15 cellular contexts compared by ENCODE assay signal in genomic region chr5:132487095-132487428, GRCh38. TPM values are rescaled to one million over a fixed set of nuclear protein-coding genes. Genes with fewer than 3 reads are reported as not detected.
DNase-seq lines count a peak whose midpoint lies in the region; ATAC-seq and TF ChIP-seq lines count a peak whose summit lies in the region.
"Had no signal": no experiment of that assay in that cellular context is flagged by ENCODE, and none has a peak within 500 bp of the region (broad histone marks: within the 10 kb centered on the region; RNA-seq: fewer than 3 reads in every experiment).

No MANE protein-coding gene starts in this region.

- H3K9me3 ChIP-seq in right lobe of liver (no peaks in the 10 kb centered on the region), thymus (ENCODE audit: control insufficient read depth) (no peaks in the 10 kb centered on the region)

- DNase-seq in activated T-cell treated with anti-CD3 and anti-CD28 coated beads, Interleukin-2, amount 50 U/mL, for 4 hours: no peak
- DNase-seq in activated T-cell treated with anti-CD3 and anti-CD28 coated beads, Interleukin-2, amount 50 U/mL, for 1 hour: no peak
- DNase-seq in activated CD4-positive, alpha-beta memory T cell treated with anti-CD3 and anti-CD28 coated beads, Interleukin-2, amount 10 ng/mL, durations not matched to agents 7 days and 5 days: peak; percentile 15
- DNase-seq in right lobe of liver: no peak
- no peak for DNase-seq in KBM-7
- DNase-seq in cerebellar nuclear complex (lab: John Stamatoyannopoulos, UW): no peak
- no peak for DNase-seq in DMS53 treated with DMSO at 0.1 percent for 48 hours (lab: John Stamatoyannopoulos, UW; ENCODE audit: unreplicated experiment)
- DNase-seq: NCI-H774; stimulated activated CD4-positive, alpha-beta T cell treated with anti-CD3 and anti-CD28 coated beads, Interleukin-12 subunit alpha, Interleukin-12 subunit beta, amount 100 ng/mL, for 4 hours had no signal

- peaks cover 17 to 66% (median 33%) of the 10 kb centered on the region in 4 donors for H3K36me3 ChIP-seq in right lobe of liver
- peaks cover 52% of the 10 kb centered on the region for H3K36me3 ChIP-seq in thymus (ENCODE audit: control insufficient read depth, insufficient read depth)

- no peak for TF ChIP-seq CTCF in right lobe of liver (IDR thresholded peaks at IDR 0.05)

- intact Hi-C loops in right lobe of liver (cut with DNase I): loop anchor here (10.0 kb wide), 1 partner anchor 62 kb away; no protein-coding TSS in a partner anchor

- CTCF ChIA-PET in activated CD4-positive, alpha-beta memory T cell treated with anti-CD3 and anti-CD28 coated beads, Interleukin-2, amount 10 ng/mL, durations not matched to agents 7 days and 5 days (lab: Charles Lee): interaction anchor here (1.1 to 7.1 kb wide), 5 partner anchors 9 to 76 kb away, joined by 4 to 47 read pairs (median 33); no protein-coding TSS in a partner anchor

- in situ Hi-C loops in KBM-7 (cut with MboI; ENCODE audit: low pct_unique_long_range_greater_than_20kb, low sequenced_read_pairs): no loop called here

- H3K27me3 ChIP-seq in right lobe of liver (no peaks in the 10 kb centered on the region), thymus (ENCODE audit: control insufficient read depth, insufficient read depth) (no peaks in the 10 kb centered on the region)

- no peak for TF ChIP-seq POLR2A in right lobe of liver (IDR thresholded peaks at IDR 0.05)

- peaks cover 65% of the 10 kb centered on the region for H3K4me1 Mint-ChIP-seq in activated T-cell treated with anti-CD3 and anti-CD28 coated beads, Interleukin-2, amount 50 U/mL, for 4 hours (ENCODE audit: low read depth)
- peaks cover 63% of the 10 kb centered on the region for H3K4me1 Mint-ChIP-seq in activated CD4-positive, alpha-beta memory T cell treated with anti-CD3 and anti-CD28 coated beads, Interleukin-2, amount 10 ng/mL, durations not matched to agents 7 days and 5 days

- ATAC-seq in activated T-cell treated with anti-CD3 and anti-CD28 coated beads, Interleukin-2, amount 50 U/mL, for 4 hours: no peak
- no peak for ATAC-seq in right lobe of liver

- no peaks in the 10 kb centered on the region for H3K27me3 Mint-ChIP-seq in activated T-cell treated with anti-CD3 and anti-CD28 coated beads, Interleukin-2, amount 50 U/mL, for 4 hours (ENCODE audit: low read depth)
- H3K27me3 Mint-ChIP-seq in activated CD4-positive, alpha-beta memory T cell treated with anti-CD3 and anti-CD28 coated beads, Interleukin-2, amount 10 ng/mL, durations not matched to agents 7 days and 5 days: no peaks in the 10 kb centered on the region

- H3K27ac ChIP-seq in right lobe of liver: peak overlapping the region in 2 of 3 donors; percentile 20 to 98
- peak overlapping the region; percentile 32 for H3K27ac ChIP-seq in thymus (ENCODE audit: low read depth)
- H3K27ac ChIP-seq: epithelial cell of prostate, SK-N-MC had no signal

- POLR2A ChIA-PET in activated CD4-positive, alpha-beta memory T cell treated with anti-CD3 and anti-CD28 coated beads, Interleukin-2, amount 10 ng/mL, durations not matched to agents 7 days and 5 days (lab: Charles Lee): interaction anchor here (1.2 to 33.4 kb wide), 10 partner anchors 5 to 99 kb away, joined by 3 to 1155 read pairs (median 324); partner anchors contain the start of gene IRF1

- peaks cover 68% of the 10 kb centered on the region for H3K36me3 Mint-ChIP-seq in activated T-cell treated with anti-CD3 and anti-CD28 coated beads, Interleukin-2, amount 50 U/mL, for 4 hours (ENCODE audit: insufficient read depth)
- H3K36me3 Mint-ChIP-seq in activated CD4-positive, alpha-beta memory T cell treated with anti-CD3 and anti-CD28 coated beads, Interleukin-2, amount 10 ng/mL, durations not matched to agents 7 days and 5 days (ENCODE audit: low read depth): peaks cover 77% of the 10 kb centered on the region

- H3K4me3 Mint-ChIP-seq in activated T-cell treated with anti-CD3 and anti-CD28 coated beads, Interleukin-2, amount 50 U/mL, for 4 hours: peak overlapping the region; percentile 98
- peak overlapping the region; percentile 91 for H3K4me3 Mint-ChIP-seq in activated CD4-positive, alpha-beta memory T cell treated with anti-CD3 and anti-CD28 coated beads, Interleukin-2, amount 10 ng/mL, durations not matched to agents 7 days and 5 days
- H3K4me3 Mint-ChIP-seq: brain, nephron had no signal

- H3K4me1 ChIP-seq in right lobe of liver (peaks cover 0 to 36% (median 16%) of the 10 kb centered on the region in 4 donors), thymus (ENCODE audit: control insufficient read depth, insufficient read depth, low read length) (peaks cover 22% of the 10 kb centered on the region)

- no CpG with 5 or more reads among the region's 4 CpGs for WGBS in right lobe of liver (ENCODE audit: insufficient coverage, low coverage, low lambda C conversion rate, missing lambda C conversion rate)
- 89% methylated on average over 4 of the region's 4 CpGs for WGBS in thymus

- peak overlapping the region; percentile 91 for H3K27ac Mint-ChIP-seq in activated CD4-positive, alpha-beta memory T cell treated with anti-CD3 and anti-CD28 coated beads, Interleukin-2, amount 10 ng/mL, durations not matched to agents 7 days and 5 days

- no peak overlapping the region for H3K4me3 ChIP-seq in right lobe of liver
- H3K4me3 ChIP-seq in thymus (ENCODE audit: low read length): no peak overlapping the region
- H3K4me3 ChIP-seq: SK-N-MC had no signal

- no peaks in the 10 kb centered on the region for H3K9me3 Mint-ChIP-seq in activated T-cell treated with anti-CD3 and anti-CD28 coated beads, Interleukin-2, amount 50 U/mL, for 4 hours
- H3K9me3 Mint-ChIP-seq in activated CD4-positive, alpha-beta memory T cell treated with anti-CD3 and anti-CD28 coated beads, Interleukin-2, amount 10 ng/mL, durations not matched to agents 7 days and 5 days: no peaks in the 10 kb centered on the region
- H3K9me3 Mint-ChIP-seq: nephron had no signal

RNA-seq across cellular contexts. Expression of gene IRF1, which starts 3.5 kb away (rescaled TPM):
- 100 to 1,000 TPM; 342 to 390 (median 377) TPM for total RNA-seq in activated T-cell treated with anti-CD3 and anti-CD28 coated beads, Interleukin-2, amount 50 U/mL, for 4 hours
- 100 to 1,000 TPM; 231 to 239 TPM for total RNA-seq in activated CD4-positive, alpha-beta memory T cell treated with anti-CD3 and anti-CD28 coated beads, Interleukin-2, amount 10 ng/mL, durations not matched to agents 7 days and 5 days
- 10 to 100 TPM; 23.9 to 38.3 (median 30.2) TPM for total RNA-seq in right lobe of liver
- 47.7 TPM for polyA plus RNA-seq in thymus

RNA-seq across cellular contexts. Expression of gene IL5, which starts 56.3 kb away (rescaled TPM):
- total RNA-seq in activated T-cell treated with anti-CD3 and anti-CD28 coated beads, Interleukin-2, amount 50 U/mL, for 4 hours: 10 to 100 TPM in 2 of 3 donors, 1 to 10 TPM in 1; 3.6 to 24.1 (median 17.5) TPM
- 1 to 10 TPM; 2.6 to 3.3 TPM for total RNA-seq in activated CD4-positive, alpha-beta memory T cell treated with anti-CD3 and anti-CD28 coated beads, Interleukin-2, amount 10 ng/mL, durations not matched to agents 7 days and 5 days
- total RNA-seq in right lobe of liver: not detected
- polyA plus RNA-seq in thymus: 0.43 TPM
- polyA plus RNA-seq: AG04450 had no signal

Comparison
In these comparisons a context has a peak if more than half of its experiments do, and no peak if none do; other contexts are left out.
1. RNA of gene IRF1, which starts 3.5 kb away (total RNA-seq): 342 to 390 TPM in activated T-cell treated with anti-CD3 and anti-CD28 coated beads, Interleukin-2, amount 50 U/mL, for 4 hours and 231 to 239 TPM in activated CD4-positive, alpha-beta memory T cell treated with anti-CD3 and anti-CD28 coated beads, Interleukin-2, amount 10 ng/mL, durations not matched to agents 7 days and 5 days; 23.9 to 38.3 TPM in right lobe of liver; every median in the first group is over 4 times any median in the second.